1 cellular context compared by ENCODE assay signal in the genomic region with DNA sequence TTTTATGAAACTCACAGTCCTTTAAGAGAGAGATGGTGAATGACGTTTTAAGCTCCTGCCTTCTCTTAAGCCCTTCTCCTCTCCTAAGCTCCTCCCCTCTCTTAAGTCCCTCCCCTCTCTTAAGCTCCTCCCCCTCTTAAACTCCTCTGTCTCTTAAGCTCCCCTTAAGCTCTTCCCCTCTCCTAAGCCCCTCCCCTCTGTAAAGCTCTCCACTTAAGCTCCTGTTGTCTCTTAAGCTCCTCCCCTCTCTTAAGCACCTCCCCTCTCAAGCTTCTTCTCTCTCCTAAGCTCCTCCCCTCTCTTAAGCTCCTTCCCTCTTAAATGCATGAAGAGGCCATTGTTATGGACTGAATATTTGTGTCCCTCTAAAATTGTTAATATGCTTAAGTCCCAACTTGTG.
TF ChIP-seq lines count a peak whose summit lies in the region.

No MANE protein-coding gene starts in this region.

TF ChIP-seq in WTC11, 78 proteins besides CTCF, POLR2A, EP300 and RAD21 (continued from another document):
- TF ChIP-seq ZNF317 (CRISPR knock-in tag; IDR thresholded peaks at IDR 0.05; ENCODE audit: borderline replicate concordance, low read depth) (no peak), ZNF138 (CRISPR knock-in tag; conservative IDR thresholded peaks at IDR 0.05) (no peak), NR2C2 (CRISPR knock-in tag; IDR thresholded peaks at IDR 0.05) (no peak), CREM (CRISPR knock-in tag; IDR thresholded peaks at IDR 0.05) (no peak)
